In genomic region chr4:87512400-87512799, GRCh38 we compare ENCODE assay signal across 23 cellular contexts. TPM values are rescaled to one million over a fixed set of nuclear protein-coding genes. Genes with fewer than 3 reads are reported as not detected.
DNase-seq lines count a peak whose midpoint lies in the region; ATAC-seq, FAIRE-seq and TF ChIP-seq lines count a peak whose summit lies in the region.
"Had no signal": no experiment of that assay in that cellular context is flagged by ENCODE, and none has a peak within 500 bp of the region (broad histone marks: within the 10 kb centered on the region; RNA-seq: fewer than 3 reads in every experiment).

No MANE protein-coding gene starts in this region.

- no peak for TF ChIP-seq POLR2A in vagina (IDR thresholded peaks at IDR 0.05)

- no peaks in the 10 kb centered on the region for H3K9me3 Mint-ChIP-seq in activated T-cell treated with anti-CD3 and anti-CD28 coated beads, Interleukin-2, amount 50 U/mL, for 24 hours
- no peaks in the 10 kb centered on the region for H3K9me3 Mint-ChIP-seq in activated CD4-positive, alpha-beta T cell treated with anti-CD3 and anti-CD28 coated beads for 36 hours (ENCODE audit: low read depth)

- POLR2A ChIA-PET in activated CD4-positive, alpha-beta T cell treated with anti-CD3 and anti-CD28 coated beads for 36 hours (lab: Charles Lee) = no interaction called here

- CTCF ChIA-PET in activated CD4-positive, alpha-beta T cell treated with anti-CD3 and anti-CD28 coated beads for 36 hours (lab: Charles Lee) = no interaction called here

- H3K4me1 ChIP-seq in left ventricle myocardium inferior = peaks cover 93% of the 10 kb centered on the region
- peaks cover 0 to 66% of the 10 kb centered on the region in 2 donors for H3K4me1 ChIP-seq in right atrium auricular region
- peaks cover 19% of the 10 kb centered on the region for H3K4me1 ChIP-seq in rectal smooth muscle tissue (ENCODE audit: control insufficient read depth, insufficient read depth, low read length)
- H3K4me1 ChIP-seq in vagina = peaks cover 64% of the 10 kb centered on the region

- no peak for ATAC-seq in activated CD4-positive, alpha-beta T cell treated with anti-CD3 and anti-CD28 coated beads for 36 hours

- DNase-seq in left ventricle myocardium inferior (no peak), right atrium auricular region (ENCODE audit: low spot score) (no peak), vagina (ENCODE audit: extremely low spot score in 2 of 2) (no peak), amniotic stem cell (lab: John Stamatoyannopoulos, UW) (no peak)
- no peak for DNase-seq in activated T-cell treated with anti-CD3 and anti-CD28 coated beads, Interleukin-2, amount 50 U/mL, for 24 hours
- DNase-seq in activated CD4-positive, alpha-beta T cell treated with anti-CD3 and anti-CD28 coated beads for 36 hours = no peak
- DNase-seq: 8988T, Karpas-422, MV-4-11, NCI-H1105 treated with DMSO at 0.1 percent for 48 hours, NCI-H2029 treated with DMSO at 0.1 percent for 48 hours, NCI-H2171, NCI-H524 treated with DMSO at 0.1 percent for 48 hours, NCI-H82, OCI-M1 had no signal

- peaks cover 36% of the 10 kb centered on the region for H3K36me3 ChIP-seq in left ventricle myocardium inferior
- peaks cover 21% of the 10 kb centered on the region for H3K36me3 ChIP-seq in right atrium auricular region
- H3K36me3 ChIP-seq in rectal smooth muscle tissue (ENCODE audit: control insufficient read depth, insufficient read depth, low read length) = no peaks in the 10 kb centered on the region
- peaks cover 0 to 14% of the 10 kb centered on the region in 2 donors for H3K36me3 ChIP-seq in vagina

- FAIRE-seq in endometrium (lab: Jason Lieb, UNC) = peak; percentile 89
- FAIRE-seq: G401.6, GM12892, H1, RCC 7860 had no signal

- no peaks in the 10 kb centered on the region for H3K27me3 Mint-ChIP-seq in activated T-cell treated with anti-CD3 and anti-CD28 coated beads, Interleukin-2, amount 50 U/mL, for 24 hours
- H3K27me3 Mint-ChIP-seq in activated CD4-positive, alpha-beta T cell treated with anti-CD3 and anti-CD28 coated beads for 36 hours = no peaks in the 10 kb centered on the region

- H3K9me3 ChIP-seq in left ventricle myocardium inferior (replicated peaks) (no peaks in the 10 kb centered on the region), right atrium auricular region (no peaks in the 10 kb centered on the region), vagina (no peaks in the 10 kb centered on the region)

- no peaks in the 10 kb centered on the region for H3K4me1 Mint-ChIP-seq in activated T-cell treated with anti-CD3 and anti-CD28 coated beads, Interleukin-2, amount 50 U/mL, for 24 hours (ENCODE audit: low read depth)
- no peaks in the 10 kb centered on the region for H3K4me1 Mint-ChIP-seq in activated CD4-positive, alpha-beta T cell treated with anti-CD3 and anti-CD28 coated beads for 36 hours
- H3K4me1 Mint-ChIP-seq: CD14-positive monocyte had no signal

- no peak overlapping the region for H3K27ac Mint-ChIP-seq in activated T-cell treated with anti-CD3 and anti-CD28 coated beads, Interleukin-2, amount 50 U/mL, for 24 hours
- H3K27ac Mint-ChIP-seq in activated CD4-positive, alpha-beta T cell treated with anti-CD3 and anti-CD28 coated beads for 36 hours = no peak overlapping the region
- H3K27ac Mint-ChIP-seq: CD14-positive monocyte had no signal

- H3K4me3 ChIP-seq in left ventricle myocardium inferior (no peak overlapping the region), right atrium auricular region (no peak overlapping the region), rectal smooth muscle tissue (ENCODE audit: low read length) (no peak overlapping the region), vagina (peak overlapping the region in 1 of 2 donors; percentile 5)

- H3K27ac ChIP-seq in left ventricle myocardium inferior (replicated peaks) (peak overlapping the region; percentile 93), right atrium auricular region (peak overlapping the region in 1 of 2 donors; percentile 6), rectal smooth muscle tissue (ENCODE audit: low read depth, low read length) (peak overlapping the region; percentile 44), vagina (peak overlapping the region; percentile 17)

- H3K27me3 ChIP-seq in left ventricle myocardium inferior (ENCODE audit: low read depth) = no peaks in the 10 kb centered on the region
- no peaks in the 10 kb centered on the region for H3K27me3 ChIP-seq in right atrium auricular region
- no peaks in the 10 kb centered on the region for H3K27me3 ChIP-seq in rectal smooth muscle tissue (ENCODE audit: control insufficient read depth, insufficient read depth, low read length)
- no peaks in the 10 kb centered on the region for H3K27me3 ChIP-seq in vagina

- intact Hi-C loops in left ventricle myocardium inferior (cut with micrococcal nuclease) (no loop called here), vagina (cut with DNase I) (no loop called here)
- intact Hi-C loops in activated CD4-positive, alpha-beta T cell treated with anti-CD3 and anti-CD28 coated beads for 36 hours (cut with DNase I, micrococcal nuclease) = no loop called here

- H3K36me3 Mint-ChIP-seq in activated T-cell treated with anti-CD3 and anti-CD28 coated beads, Interleukin-2, amount 50 U/mL, for 24 hours (ENCODE audit: low read depth) = no peaks in the 10 kb centered on the region
- no peaks in the 10 kb centered on the region for H3K36me3 Mint-ChIP-seq in activated CD4-positive, alpha-beta T cell treated with anti-CD3 and anti-CD28 coated beads for 36 hours (ENCODE audit: low read depth)
- H3K36me3 Mint-ChIP-seq: CD14-positive monocyte had no signal

- H3K9ac ChIP-seq in rectal smooth muscle tissue (ENCODE audit: low read length) = no peak overlapping the region

- H3K4me3 Mint-ChIP-seq in activated T-cell treated with anti-CD3 and anti-CD28 coated beads, Interleukin-2, amount 50 U/mL, for 24 hours = no peak overlapping the region
- H3K4me3 Mint-ChIP-seq in activated CD4-positive, alpha-beta T cell treated with anti-CD3 and anti-CD28 coated beads for 36 hours = no peak overlapping the region
- H3K4me3 Mint-ChIP-seq: CD14-positive monocyte had no signal

- TF ChIP-seq CTCF in left ventricle myocardium inferior (IDR thresholded peaks at IDR 0.05; ENCODE audit: borderline replicate concordance) (no peak), right atrium auricular region (IDR thresholded peaks at IDR 0.05) (no peak), vagina (IDR thresholded peaks at IDR 0.05) (no peak)

RNA-seq across cellular contexts. Expression of gene SPARCL1, which starts 16.8 kb away (rescaled TPM):
- total RNA-seq in left ventricle myocardium inferior (292 TPM), right atrium auricular region (100 to 1,000 TPM; 501 to 627 TPM), vagina (558 TPM)
- total RNA-seq in activated CD4-positive, alpha-beta T cell treated with anti-CD3 and anti-CD28 coated beads for 36 hours = not detected
- total RNA-seq: Daoy had no signal

Comparison
In these comparisons a context has a peak if more than half of its experiments do, and no peak if none do; other contexts are left out.
1. RNA of gene SPARCL1, which starts 16.8 kb away (total RNA-seq): 501 to 627 TPM in right atrium auricular region, 558 TPM in vagina (single experiment) and 292 TPM in left ventricle myocardium inferior (single experiment); not detected in activated CD4-positive, alpha-beta T cell treated with anti-CD3 and anti-CD28 coated beads for 36 hours; every median in the first group is over 100 times any median in the second.